Comparison of ENCODE assay signal across 32 cellular contexts in genomic region chr1:238789916-238790667, GRCh38.
DNase-seq lines count a peak whose midpoint lies in the region; ATAC-seq, FAIRE-seq and TF ChIP-seq lines count a peak whose summit lies in the region.
"Had no signal": no experiment of that assay in that cellular context is flagged by ENCODE, and none has a peak within 500 bp of the region (broad histone marks: within the 10 kb centered on the region; RNA-seq: fewer than 3 reads in every experiment).

No MANE protein-coding gene starts in this region.

- DNase-seq in GM23338 (ENCODE audit: low spot score) = peak; percentile 51
- DNase-seq in HUDEP-2 (lab: John Stamatoyannopoulos, UW; ENCODE audit: unreplicated experiment in 76 of 76) = peak in 40 of 76 experiments; percentile 1 to 76 (median 30)
- no peak for DNase-seq in GM12878 (ENCODE audit: low read depth, low spot score)
- DNase-seq in iris pigment epithelial cell (ENCODE audit: low read depth) = peak; percentile 6
- no peak for DNase-seq in A172 (ENCODE audit: low spot score)
- no peak for DNase-seq in putamen (ENCODE audit: low spot score)
- no peak for DNase-seq in COLO829 (ENCODE audit: low spot score)
- DNase-seq: activated B cell treated with CpG ODN at 0.5 μM for 24 hours; activated CD4-positive, alpha-beta T cell treated with anti-CD3 and anti-CD28 coated beads, Interleukin-2, amount 50 U/mL, for 1 hour; activated naive CD4-positive, alpha-beta T cell treated with anti-CD3 and anti-CD28 coated beads, Interleukin-2, amount 50 U/mL, for 16 hours; amniotic stem cell; Calu3; colonic mucosa; effector CD8-positive, alpha-beta T cell; erythroblast; head of caudate nucleus; immature natural killer cell; mesenchymal stem cell; NCI-H1092 treated with DMSO at 0.1 percent for 48 hours; NCI-H187 treated with DMSO at 0.1 percent for 48 hours; NCI-H2227 treated with DMSO at 0.1 percent for 48 hours; NCI-H526 treated with DMSO at 0.1 percent for 48 hours; PC-9; Right ventricle myocardium superior; stimulated activated CD4-positive, alpha-beta T cell treated with anti-CD3 and anti-CD28 coated beads, Interleukin-12 subunit alpha, Interleukin-12 subunit beta, amount 100 ng/mL, for 4 hours; stimulated activated CD4-positive, alpha-beta T cell treated with anti-CD3 and anti-CD28 coated beads, Interleukin-4, amount 100 ng/mL, for 24 hours; upper lobe of left lung had no signal

- no peaks in the 10 kb centered on the region for H3K27me3 Mint-ChIP-seq in GM23338 (ENCODE audit: insufficient read depth, low read depth, poor library complexity)
- H3K27me3 Mint-ChIP-seq: activated B cell treated with CpG ODN at 0.5 μM for 24 hours, progenitor cell of endocrine pancreas had no signal

- SMC1A ChIA-PET in GM12878 (lab: Charles Lee; ENCODE audit: uncharacterized antibody, unreplicated experiment) = no interaction called here

- RAD21 ChIA-PET in GM12878 (lab: Charles Lee; ENCODE audit: unreplicated experiment) = no interaction called here

- no peaks in the 10 kb centered on the region for H3F3A ChIP-seq in GM23338 (replicated peaks; ENCODE audit: low read depth)

- H3K4me1 ChIP-seq in GM23338 (ENCODE audit: insufficient read depth) (no peaks in the 10 kb centered on the region), GM12878 (ENCODE audit: control insufficient read depth, insufficient read depth, low read length) (no peaks in the 10 kb centered on the region)
- H3K4me1 ChIP-seq: colonic mucosa, upper lobe of left lung had no signal

- TF ChIP-seq CTCF in GM23338 (conservative IDR thresholded peaks at IDR 0.05; ENCODE audit: low read depth in 2 of 2) = peak; percentile 42 to 73
- no peak for TF ChIP-seq CTCF in GM12878 (IDR thresholded peaks at IDR 0.05 in 2 of 3, conservative IDR thresholded peaks at IDR 0.05 in 1 of 3; ENCODE audit: control insufficient read depth in 2 of 3, extremely low read depth in 1 of 3, insufficient read depth in 1 of 3, low read depth in 3 of 3, low read length in 3 of 3)

- H3K4me3 ChIP-seq in GM23338 = no peak overlapping the region
- H3K4me3 ChIP-seq in GM12878 = no peak overlapping the region
- H3K4me3 ChIP-seq: colonic mucosa, PC-9, upper lobe of left lung had no signal

- 43% methylated on average over 6 of the region's 6 CpGs for WGBS in GM12878 (ENCODE audit: insufficient coverage, insufficient replicate concordance, low lambda C conversion rate, missing lambda C conversion rate)

- CTCF ChIA-PET in GM12878 (lab: Yijun Ruan, JAX) = no interaction called here

- peak; percentile 51; the same call in 2 of the 3 replicates for ATAC-seq in GM23338
- ATAC-seq in GM12878 = peak; percentile 17; the same call in 1 of the 3 replicates
- ATAC-seq: sciatic nerve; stimulated activated effector memory CD8-positive, alpha-beta T cell treated with anti-CD3 and anti-CD28 coated beads, Interleukin-12 subunit alpha, Interleukin-12 subunit beta, amount 100 ng/mL, for 72 hours had no signal

- intact Hi-C loops in GM12878 (cut with micrococcal nuclease; ENCODE audit: unreplicated experiment) = no loop called here

- H3K4me3 Mint-ChIP-seq in GM23338 = no peak overlapping the region
- H3K4me3 Mint-ChIP-seq: activated B cell treated with CpG ODN at 0.5 μM for 24 hours; CD14-positive monocyte; immature natural killer cell; stimulated activated effector memory CD8-positive, alpha-beta T cell treated with anti-CD3 and anti-CD28 coated beads, Interleukin-12 subunit alpha, Interleukin-12 subunit beta, amount 100 ng/mL, for 72 hours; T-helper 2 cell treated with Interferon-gamma antibody and Interleukin-4, amounts not matched to agents 5 μg/mL and 100 μg/mL, for 36 hours had no signal

- no peak for TF ChIP-seq EP300 in GM12878 (IDR thresholded peaks at IDR 0.05; ENCODE audit: borderline replicate concordance in 1 of 2, control insufficient read depth in 1 of 2, low read depth in 2 of 2, low read length in 2 of 2)

- BruUV-seq in GM12878 (replicated peaks; lab: Mats Ljungman, UMichigan) = no TSS peak

- no peaks in the 10 kb centered on the region for H3K9me3 ChIP-seq in GM12878 (replicated peaks; ENCODE audit: control insufficient read depth, insufficient read depth, low read length)
- H3K9me3 ChIP-seq: colonic mucosa, upper lobe of left lung had no signal

- no peaks in the 10 kb centered on the region for H3K4me1 Mint-ChIP-seq in GM23338
- H3K4me1 Mint-ChIP-seq: activated B cell treated with CpG ODN at 0.5 μM for 24 hours; CD14-positive monocyte; immature natural killer cell; stimulated activated effector memory CD8-positive, alpha-beta T cell treated with anti-CD3 and anti-CD28 coated beads, Interleukin-12 subunit alpha, Interleukin-12 subunit beta, amount 100 ng/mL, for 72 hours had no signal

- TF ChIP-seq RAD21 in GM12878 (IDR thresholded peaks at IDR 0.05; ENCODE audit: insufficient read depth, low read depth, low read length) = no peak

- H3K27ac ChIP-seq in GM23338 (ENCODE audit: low read depth) = no peak overlapping the region
- H3K27ac ChIP-seq in GM12878 (ENCODE audit: control insufficient read depth, insufficient read depth) = no peak overlapping the region
- H3K27ac ChIP-seq: colonic mucosa, PC-9, upper lobe of left lung had no signal

- TF ChIP-seq POLR2A in GM12878 (IDR thresholded peaks at IDR 0.05; ENCODE audit: low read depth, low read length) = no peak

- H3K9me2 ChIP-seq in GM23338 (ENCODE audit: insufficient read depth) = no peaks in the 10 kb centered on the region; the same call in 1 of the 2 replicates

- H3K9ac ChIP-seq in GM12878 (ENCODE audit: control insufficient read depth, insufficient read depth, low read length) = no peak overlapping the region

- no peaks in the 10 kb centered on the region for H3K27me3 ChIP-seq in GM23338 (ENCODE audit: insufficient read depth)
- H3K27me3 ChIP-seq in GM12878 (replicated peaks in 1 of 2; ENCODE audit: control insufficient read depth in 2 of 2, insufficient read depth in 2 of 2, low read length in 1 of 2) = no peaks in the 10 kb centered on the region
- H3K27me3 ChIP-seq: colonic mucosa, upper lobe of left lung had no signal

- peak overlapping the region; percentile 77 for H2AFZ ChIP-seq in GM23338
- H2AFZ ChIP-seq in GM12878 (ENCODE audit: control insufficient read depth, low read depth, low read length) = no peak overlapping the region
- H2AFZ ChIP-seq: PC-9 had no signal

- no peaks in the 10 kb centered on the region for H3K79me2 ChIP-seq in GM23338 (replicated peaks; ENCODE audit: insufficient read depth)
- H3K79me2 ChIP-seq in GM12878 (ENCODE audit: control insufficient read depth, insufficient read depth, low read length) = no peaks in the 10 kb centered on the region

- in situ Hi-C loops in GM12878 (cut with MboI) = no loop called here

- H3K4me2 ChIP-seq in GM23338 (no peak overlapping the region), GM12878 (ENCODE audit: control insufficient read depth, insufficient read depth) (no peak overlapping the region)
- H3K4me2 ChIP-seq: PC-9 had no signal

- no peaks in the 10 kb centered on the region; the same call in 2 of the 3 replicates for H3K9me3 Mint-ChIP-seq in GM23338

- H4K20me1 ChIP-seq in GM23338 (replicated peaks; ENCODE audit: insufficient read depth) (no peaks in the 10 kb centered on the region), GM12878 (ENCODE audit: control insufficient read depth, insufficient read depth) (no peaks in the 10 kb centered on the region)

- no peaks in the 10 kb centered on the region for H3K36me3 ChIP-seq in GM23338 (ENCODE audit: insufficient read depth)
- no peaks in the 10 kb centered on the region for H3K36me3 ChIP-seq in GM12878 (ENCODE audit: control insufficient read depth in 2 of 2, insufficient read depth in 2 of 2, low read length in 1 of 2)
- H3K36me3 ChIP-seq: colonic mucosa, upper lobe of left lung had no signal

- H3K36me3 Mint-ChIP-seq in GM23338 (ENCODE audit: low read depth) = no peaks in the 10 kb centered on the region
- H3K36me3 Mint-ChIP-seq: CD14-positive monocyte; immature natural killer cell; stimulated activated effector memory CD8-positive, alpha-beta T cell treated with anti-CD3 and anti-CD28 coated beads, Interleukin-12 subunit alpha, Interleukin-12 subunit beta, amount 100 ng/mL, for 72 hours had no signal

- FAIRE-seq in GM12878 (lab: Jason Lieb, UNC) = no peak

- no peak overlapping the region for H3K27ac Mint-ChIP-seq in GM23338
- H3K27ac Mint-ChIP-seq: activated B cell treated with CpG ODN at 0.5 μM for 24 hours; CD14-positive monocyte; immature natural killer cell; progenitor cell of endocrine pancreas; stimulated activated effector memory CD8-positive, alpha-beta T cell treated with anti-CD3 and anti-CD28 coated beads, Interleukin-12 subunit alpha, Interleukin-12 subunit beta, amount 100 ng/mL, for 72 hours; T-helper 2 cell treated with Interferon-gamma antibody and Interleukin-4, amounts not matched to agents 5 μg/mL and 100 μg/mL, for 36 hours had no signal

- POLR2A ChIA-PET in GM12878 (lab: Charles Lee) = no interaction called here

TF ChIP-seq in GM23338, 12 proteins besides CTCF, POLR2A, EP300 and RAD21 (continues in another document):
- TF ChIP-seq ETS1 (IDR thresholded peaks at IDR 0.05) = no peak
- TF ChIP-seq POLR2AphosphoS5 (IDR thresholded peaks at IDR 0.05; ENCODE audit: low read depth) = no peak
- TF ChIP-seq JUNB (IDR thresholded peaks at IDR 0.05; ENCODE audit: unreplicated experiment) = no peak
- no peak for TF ChIP-seq EZH2 (IDR thresholded peaks at IDR 0.05; ENCODE audit: low read depth, unreplicated experiment)

TF ChIP-seq in GM12878, 131 proteins besides CTCF, POLR2A, EP300 and RAD21 (continues in another document):
- TF ChIP-seq EED (IDR thresholded peaks at IDR 0.05; ENCODE audit: low read depth) (no peak), CEBPB (IDR thresholded peaks at IDR 0.05; ENCODE audit: borderline replicate concordance in 1 of 2, low read depth in 2 of 2, low read length in 2 of 2) (no peak), HSF1 (IDR thresholded peaks at IDR 0.05; ENCODE audit: low read depth, low read length) (no peak)

Comparison
In these comparisons a context has a peak if more than half of its experiments do, and no peak if none do; other contexts are left out.
1. DNase-seq: peak in GM23338 (single experiment), HUDEP-2 (40 of 76) and iris pigment epithelial cell (single experiment); none in GM12878 (single experiment), A172 (single experiment), putamen (single experiment) and COLO829 (single experiment).
2. CTCF ChIP-seq: peak in GM23338 (2 of 2); none in GM12878 (0 of 3).